13 cellular contexts compared by ENCODE assay signal in the genomic region with DNA sequence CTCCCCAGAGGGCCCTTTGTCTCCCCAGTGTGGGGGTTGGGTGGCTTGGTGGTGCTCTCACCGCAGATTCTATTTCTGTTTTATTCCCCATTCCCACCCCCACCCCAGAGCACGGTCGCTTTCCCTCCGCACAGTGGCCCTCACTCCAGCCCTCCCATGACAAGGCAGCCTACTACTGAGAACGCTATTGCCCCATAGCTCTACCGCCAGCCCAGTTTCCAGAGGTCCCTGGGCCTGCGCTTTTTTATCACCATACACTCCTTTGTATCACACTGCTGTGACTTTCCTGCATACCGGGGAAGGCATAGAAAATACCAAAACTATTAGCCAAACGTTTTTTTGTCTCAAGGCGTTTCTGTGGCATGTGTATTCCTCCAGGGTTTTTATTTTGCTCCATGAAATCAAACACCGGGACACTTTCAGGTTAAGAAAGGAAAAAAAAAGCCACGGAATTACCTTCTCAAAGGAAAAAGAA. TPM values are rescaled to one million over a fixed set of nuclear protein-coding genes. Genes with fewer than 3 reads are reported as not detected.
A peak's percentile ranks its signal among the peaks of the same experiment; 100 is the strongest.
DNase-seq lines count a peak whose midpoint lies in the region; ATAC-seq and TF ChIP-seq lines count a peak whose summit lies in the region.
"Had no signal": no experiment of that assay in that cellular context is flagged by ENCODE, and none has a peak within 500 bp of the region (broad histone marks: within the 10 kb centered on the region; RNA-seq: fewer than 3 reads in every experiment).

No MANE protein-coding gene starts in this region.

- peaks cover 69% of the 10 kb centered on the region for H3K27me3 Mint-ChIP-seq in activated naive CD8-positive, alpha-beta T cell treated with anti-CD3 and anti-CD28 coated beads for 36 hours
- H3K27me3 Mint-ChIP-seq in immature natural killer cell (ENCODE audit: low read depth in 3 of 3): peaks cover 4 to 33% (median 14%) of the 10 kb centered on the region in 3 donors

- WGBS in heart right ventricle, 2 donors: 14 to 17% methylated on average over 12 of the region's 12 CpGs
- WGBS in testis, 2 donors: 20% methylated on average over 12 of the region's 12 CpGs

- no peaks in the 10 kb centered on the region for H3K9me3 Mint-ChIP-seq in activated naive CD8-positive, alpha-beta T cell treated with anti-CD3 and anti-CD28 coated beads for 36 hours
- H3K9me3 Mint-ChIP-seq in immature natural killer cell: no peaks in the 10 kb centered on the region

- no peak for TF ChIP-seq POLR2A in testis (IDR thresholded peaks at IDR 0.05)

- H3K9me3 ChIP-seq in cardiac muscle cell (ENCODE audit: low read depth): no peaks in the 10 kb centered on the region
- H3K9me3 ChIP-seq in heart right ventricle: no peaks in the 10 kb centered on the region
- H3K9me3 ChIP-seq in testis: no peaks in the 10 kb centered on the region

- H3K4me3 Mint-ChIP-seq in activated naive CD8-positive, alpha-beta T cell treated with anti-CD3 and anti-CD28 coated beads for 36 hours: peak overlapping the region; percentile 22
- H3K4me3 Mint-ChIP-seq in immature natural killer cell: peak overlapping the region; percentile 18 to 78 (median 61)

- no peaks in the 10 kb centered on the region for H3K4me1 Mint-ChIP-seq in activated naive CD8-positive, alpha-beta T cell treated with anti-CD3 and anti-CD28 coated beads for 36 hours
- peaks cover 6 to 20% of the 10 kb centered on the region in 2 donors for H3K4me1 Mint-ChIP-seq in immature natural killer cell

- no peaks in the 10 kb centered on the region for H3K36me3 ChIP-seq in cardiac muscle cell
- H3K36me3 ChIP-seq in heart right ventricle: no peaks in the 10 kb centered on the region
- H3K36me3 ChIP-seq in testis (ENCODE audit: low read depth, missing control alignments): no peaks in the 10 kb centered on the region

- no peak for ATAC-seq in heart right ventricle
- ATAC-seq in HG03442 (IDR thresholded peaks at IDR 0.05; ENCODE audit: unreplicated experiment): no peak

- no peak for TF ChIP-seq CTCF in cardiac muscle cell (IDR thresholded peaks at IDR 0.05; ENCODE audit: low read depth, low read length)
- no peak for TF ChIP-seq CTCF in heart right ventricle (IDR thresholded peaks at IDR 0.05)
- TF ChIP-seq CTCF in testis (IDR thresholded peaks at IDR 0.05): no peak

- DNase-seq in cardiac muscle cell (ENCODE audit: low read depth in 1 of 2, low spot score in 1 of 2): no peak
- DNase-seq in heart right ventricle: no peak
- DNase-seq in activated naive CD8-positive, alpha-beta T cell treated with anti-CD3 and anti-CD28 coated beads for 36 hours: no peak
- DNase-seq in immature natural killer cell: no peak
- DNase-seq in testis: no peak
- DNase-seq in iPS-NIHi11 (ENCODE audit: low spot score): no peak
- no peak for DNase-seq in NCI-H1694 (lab: John Stamatoyannopoulos, UW)
- DNase-seq: activated T-cell treated with anti-CD3 and anti-CD28 coated beads for 4 hours, GDM1, NCI-H748 treated with DMSO at 0.1 percent for 48 hours had no signal

- H3K4me1 ChIP-seq in cardiac muscle cell (ENCODE audit: low read depth) (no peaks in the 10 kb centered on the region), heart right ventricle (peaks cover 0 to 9% (median 0%) of the 10 kb centered on the region in 9 donors), testis (no peaks in the 10 kb centered on the region)

- H3K4me3 ChIP-seq in cardiac muscle cell (peak overlapping the region; percentile 37), heart right ventricle (no peak overlapping the region), testis (peak overlapping the region; percentile 39 to 43)

- no peak overlapping the region for H3K27ac Mint-ChIP-seq in activated naive CD8-positive, alpha-beta T cell treated with anti-CD3 and anti-CD28 coated beads for 36 hours
- H3K27ac Mint-ChIP-seq in immature natural killer cell: no peak overlapping the region

- H3K27ac ChIP-seq in cardiac muscle cell (no peak overlapping the region), heart right ventricle (no peak overlapping the region), testis (no peak overlapping the region)
- H3K27ac ChIP-seq: skin epidermis had no signal

- intact Hi-C loops in heart right ventricle (cut with DNase I): no loop called here
- intact Hi-C loops in testis (cut with DNase I; ENCODE audit: low total_unique reads): no loop called here

- H3K36me3 Mint-ChIP-seq in activated naive CD8-positive, alpha-beta T cell treated with anti-CD3 and anti-CD28 coated beads for 36 hours: no peaks in the 10 kb centered on the region
- H3K36me3 Mint-ChIP-seq in immature natural killer cell: peaks cover 0 to 6% (median 4%) of the 10 kb centered on the region in 3 donors

- H3K27me3 ChIP-seq in cardiac muscle cell (no peaks in the 10 kb centered on the region), heart right ventricle (peaks cover 3 to 81% (median 66%) of the 10 kb centered on the region in 7 donors), testis (no peaks in the 10 kb centered on the region)

RNA-seq across cellular contexts. Expression of gene AMER3, which starts 1.4 kb away (rescaled TPM):
- 0.25 and 1.2 TPM in 2 replicates for total RNA-seq in cardiac muscle cell
- 0.26 TPM in 1 of 2 replicates, not detected in the other for polyA plus RNA-seq in cardiac muscle cell
- not detected for total RNA-seq in heart right ventricle
- not detected for polyA plus RNA-seq in heart right ventricle
- total RNA-seq in activated naive CD8-positive, alpha-beta T cell treated with anti-CD3 and anti-CD28 coated beads for 36 hours: not detected
- not detected for polyA plus RNA-seq in immature natural killer cell
- total RNA-seq in testis: 1 to 10 TPM; 3.0 to 3.5 TPM
- 0.99 TPM for polyA plus RNA-seq in testis (ENCODE audit: insufficient read depth, low read depth, low replicate concordance)
- total RNA-seq: esophagus mucosa had no signal

RNA-seq across cellular contexts. Expression of gene GPR148, which starts 27.9 kb away (rescaled TPM):
- total RNA-seq in cardiac muscle cell: 0.11 TPM in 1 of 2 replicates, not detected in the other
- 1.7 TPM in 1 of 2 replicates, not detected in the other for polyA plus RNA-seq in cardiac muscle cell
- not detected for total RNA-seq in heart right ventricle
- polyA plus RNA-seq in heart right ventricle: not detected
- not detected for total RNA-seq in activated naive CD8-positive, alpha-beta T cell treated with anti-CD3 and anti-CD28 coated beads for 36 hours
- not detected for polyA plus RNA-seq in immature natural killer cell
- under 1 TPM; 0.68 to 0.79 TPM for total RNA-seq in testis
- polyA plus RNA-seq in testis (ENCODE audit: insufficient read depth, low read depth, low replicate concordance): not detected
- total RNA-seq: esophagus mucosa had no signal

Comparison
In these comparisons a context has a peak if more than half of its experiments do, and no peak if none do; other contexts are left out.
1. H3K4me3 ChIP-seq: peak in cardiac muscle cell (single experiment) and testis (2 of 2); none in heart right ventricle (0 of 10).